In genomic region chr12:20154060-20154459, GRCh38 we compare ENCODE assay signal across 19 cellular contexts.
DNase-seq lines count a peak whose midpoint lies in the region; ATAC-seq and TF ChIP-seq lines count a peak whose summit lies in the region.
"Had no signal": no experiment of that assay in that cellular context is flagged by ENCODE, and none has a peak within 500 bp of the region (broad histone marks: within the 10 kb centered on the region; RNA-seq: fewer than 3 reads in every experiment).

No MANE protein-coding gene starts in this region.

- peak; percentile 12 for DNase-seq in EH (ENCODE audit: low read depth)
- peak; percentile 51 for DNase-seq in M059J (ENCODE audit: low read depth)
- DNase-seq in astrocyte of the spinal cord (ENCODE audit: low read depth, low spot score), result peak; percentile 24
- peak; percentile 53 for DNase-seq in iris pigment epithelial cell (ENCODE audit: low read depth)
- DNase-seq in CD4-positive, alpha-beta T cell, result no peak
- DNase-seq in WERI-Rb-1, result no peak
- no peak for DNase-seq in stimulated activated effector memory CD8-positive, alpha-beta T cell treated with anti-CD3 and anti-CD28 coated beads, Interleukin-12 subunit alpha, Interleukin-12 subunit beta, amount 100 ng/mL, for 72 hours (ENCODE audit: low spot score in 2 of 2)
- DNase-seq in NCI-H2029 treated with DMSO at 0.1 percent for 48 hours (lab: John Stamatoyannopoulos, UW), result no peak
- DNase-seq: activated CD4-positive, alpha-beta T cell treated with anti-CD3 and anti-CD28 coated beads, Interleukin-2, amount 50 U/mL, for 1 hour; DMS79 treated with DMSO at 0.1 percent for 48 hours; heart right ventricle; KG1; NCI-H2171 treated with DMSO at 0.1 percent for 48 hours; NCI-H69; Peyer's patch; stimulated activated CD4-positive, alpha-beta T cell treated with anti-CD3 and anti-CD28 coated beads, Interleukin-4, amount 100 ng/mL, for 1 hour had no signal

- H3K9me3 Mint-ChIP-seq in CD4-positive, alpha-beta T cell, result peaks cover 2% of the 10 kb centered on the region
- no peaks in the 10 kb centered on the region for H3K9me3 Mint-ChIP-seq in stimulated activated effector memory CD8-positive, alpha-beta T cell treated with anti-CD3 and anti-CD28 coated beads, Interleukin-12 subunit alpha, Interleukin-12 subunit beta, amount 100 ng/mL, for 72 hours
- H3K9me3 Mint-ChIP-seq: memory B cell had no signal

- ATAC-seq in CD4-positive, alpha-beta T cell (ENCODE audit: poor library complexity), result no peak
- ATAC-seq in stimulated activated effector memory CD8-positive, alpha-beta T cell treated with anti-CD3 and anti-CD28 coated beads, Interleukin-12 subunit alpha, Interleukin-12 subunit beta, amount 100 ng/mL, for 72 hours, result no peak
- ATAC-seq: activated naive CD4-positive, alpha-beta T cell treated with anti-CD3 and anti-CD28 coated beads, Interleukin-2, amount 50 U/mL, for 72 hours; heart right ventricle; natural killer cell treated with Interleukin-12 subunit alpha and Interleukin-12 subunit beta and Interleukin-15 and Interleukin-18, amount 100 ng/mL, for 72 hours had no signal

- no peaks in the 10 kb centered on the region for H3K27me3 ChIP-seq in CD4-positive, alpha-beta T cell (ENCODE audit: control insufficient read depth, insufficient read depth, low read length)
- no peaks in the 10 kb centered on the region for H3K27me3 ChIP-seq in WERI-Rb-1 (ENCODE audit: insufficient read depth, low read depth, severe bottlenecking)
- H3K27me3 ChIP-seq: heart right ventricle, Peyer's patch had no signal

- H3K9me3 ChIP-seq in CD4-positive, alpha-beta T cell (ENCODE audit: control insufficient read depth, low read length), result no peaks in the 10 kb centered on the region
- H3K9me3 ChIP-seq in WERI-Rb-1 (ENCODE audit: severe bottlenecking), result no peaks in the 10 kb centered on the region
- H3K9me3 ChIP-seq: Peyer's patch had no signal

- H3K27ac Mint-ChIP-seq in CD4-positive, alpha-beta T cell, result no peak overlapping the region
- H3K27ac Mint-ChIP-seq in stimulated activated effector memory CD8-positive, alpha-beta T cell treated with anti-CD3 and anti-CD28 coated beads, Interleukin-12 subunit alpha, Interleukin-12 subunit beta, amount 100 ng/mL, for 72 hours, result no peak overlapping the region
- H3K27ac Mint-ChIP-seq: activated naive CD4-positive, alpha-beta T cell treated with anti-CD3 and anti-CD28 coated beads, Interleukin-2, amount 50 U/mL, for 72 hours; memory B cell; natural killer cell treated with Interleukin-12 subunit alpha and Interleukin-12 subunit beta and Interleukin-15 and Interleukin-18, amount 100 ng/mL, for 72 hours had no signal

- no peak overlapping the region for H3K4me3 Mint-ChIP-seq in CD4-positive, alpha-beta T cell
- no peak overlapping the region for H3K4me3 Mint-ChIP-seq in stimulated activated effector memory CD8-positive, alpha-beta T cell treated with anti-CD3 and anti-CD28 coated beads, Interleukin-12 subunit alpha, Interleukin-12 subunit beta, amount 100 ng/mL, for 72 hours
- H3K4me3 Mint-ChIP-seq: memory B cell; natural killer cell treated with Interleukin-12 subunit alpha and Interleukin-12 subunit beta and Interleukin-15 and Interleukin-18, amount 100 ng/mL, for 72 hours had no signal

- no peaks in the 10 kb centered on the region for H3K27me3 Mint-ChIP-seq in CD4-positive, alpha-beta T cell
- H3K27me3 Mint-ChIP-seq: memory B cell; natural killer cell treated with Interleukin-12 subunit alpha and Interleukin-12 subunit beta and Interleukin-15 and Interleukin-18, amount 100 ng/mL, for 72 hours had no signal

- intact Hi-C loops in CD4-positive, alpha-beta T cell (cut with DNase I, micrococcal nuclease), result no loop called here

- no peaks in the 10 kb centered on the region for H3K36me3 Mint-ChIP-seq in CD4-positive, alpha-beta T cell (ENCODE audit: low read depth)
- H3K36me3 Mint-ChIP-seq in stimulated activated effector memory CD8-positive, alpha-beta T cell treated with anti-CD3 and anti-CD28 coated beads, Interleukin-12 subunit alpha, Interleukin-12 subunit beta, amount 100 ng/mL, for 72 hours, result no peaks in the 10 kb centered on the region
- H3K36me3 Mint-ChIP-seq: activated naive CD4-positive, alpha-beta T cell treated with anti-CD3 and anti-CD28 coated beads, Interleukin-2, amount 50 U/mL, for 72 hours; memory B cell; natural killer cell treated with Interleukin-12 subunit alpha and Interleukin-12 subunit beta and Interleukin-15 and Interleukin-18, amount 100 ng/mL, for 72 hours had no signal

- H3K36me3 ChIP-seq in WERI-Rb-1, result no peaks in the 10 kb centered on the region
- H3K36me3 ChIP-seq: heart right ventricle, Peyer's patch had no signal

- POLR2A ChIA-PET in CD4-positive, alpha-beta T cell (lab: Charles Lee), result no interaction called here

- in situ Hi-C loops in astrocyte of the spinal cord (cut with HindIII; ENCODE audit: low sequenced_read_pairs), result no loop called here

- CTCF ChIA-PET in CD4-positive, alpha-beta T cell (lab: Charles Lee), result no interaction called here

- H3K27ac ChIP-seq in CD4-positive, alpha-beta T cell (ENCODE audit: low read depth, low read length), result no peak overlapping the region
- H3K27ac ChIP-seq in WERI-Rb-1, result no peak overlapping the region
- H3K27ac ChIP-seq: heart right ventricle, Peyer's patch had no signal

- H3K4me3 ChIP-seq in astrocyte of the spinal cord (ENCODE audit: low read depth, low read length), result no peak overlapping the region
- no peak overlapping the region for H3K4me3 ChIP-seq in WERI-Rb-1 (ENCODE audit: low read depth, low read length)
- H3K4me3 ChIP-seq: heart right ventricle, Peyer's patch had no signal

- H3K4me1 Mint-ChIP-seq in CD4-positive, alpha-beta T cell (ENCODE audit: low read depth), result no peaks in the 10 kb centered on the region
- H3K4me1 Mint-ChIP-seq in stimulated activated effector memory CD8-positive, alpha-beta T cell treated with anti-CD3 and anti-CD28 coated beads, Interleukin-12 subunit alpha, Interleukin-12 subunit beta, amount 100 ng/mL, for 72 hours, result no peaks in the 10 kb centered on the region
- H3K4me1 Mint-ChIP-seq: memory B cell had no signal

- TF ChIP-seq CTCF in astrocyte of the spinal cord (IDR thresholded peaks at IDR 0.05; ENCODE audit: low read depth, low read length) (no peak), WERI-Rb-1 (IDR thresholded peaks at IDR 0.05; ENCODE audit: low read depth, low read length) (no peak)
- no peak for TF ChIP-seq CTCF in CD4-positive, alpha-beta T cell (IDR thresholded peaks at IDR 0.05)

Comparison
In these comparisons a context has a peak if more than half of its experiments do, and no peak if none do; other contexts are left out.
1. DNase-seq: peak in EH (single experiment), M059J (single experiment), astrocyte of the spinal cord (single experiment) and iris pigment epithelial cell (single experiment); none in CD4-positive, alpha-beta T cell (0 of 10), WERI-Rb-1 (single experiment), stimulated activated effector memory CD8-positive, alpha-beta T cell treated with anti-CD3 and anti-CD28 coated beads, Interleukin-12 subunit alpha, Interleukin-12 subunit beta, amount 100 ng/mL, for 72 hours (0 of 2) and NCI-H2029 treated with DMSO at 0.1 percent for 48 hours (single experiment).